Comparison of ENCODE assay signal across 22 cellular contexts in genomic region chr20:51633430-51633829, GRCh38.
"Had no signal": no experiment of that assay in that cellular context is flagged by ENCODE, and none has a peak within 500 bp of the region (broad histone marks: within the 10 kb centered on the region; RNA-seq: fewer than 3 reads in every experiment).

No MANE protein-coding gene starts in this region.

- H3K4me1 ChIP-seq: right lobe of liver had no signal

- H3K4me3 Mint-ChIP-seq: activated CD4-positive, alpha-beta T cell treated with anti-CD3 and anti-CD28 coated beads, Interleukin-2, amount 10 ng/mL, durations not matched to agents 7 days and 5 days; activated naive CD4-positive, alpha-beta T cell treated with anti-CD3 and anti-CD28 coated beads, Interleukin-2, amount 50 U/mL, for 24 hours; immature natural killer cell; memory B cell; naive B cell had no signal

- H3K4me1 Mint-ChIP-seq: memory B cell had no signal

- H3K4me3 ChIP-seq: cardiac muscle cell, esophagus muscularis mucosa, gastroesophageal sphincter, mucosa of descending colon, right lobe of liver, testis had no signal

- H3K36me3 Mint-ChIP-seq: activated naive CD4-positive, alpha-beta T cell treated with anti-CD3 and anti-CD28 coated beads, Interleukin-2, amount 50 U/mL, for 24 hours; memory B cell; naive B cell had no signal

- H3K27ac ChIP-seq: cardiac muscle cell, right lobe of liver had no signal

- H3K9me3 ChIP-seq: esophagus muscularis mucosa, gastroesophageal sphincter, mucosa of descending colon, right lobe of liver, testis had no signal

- DNase-seq: activated CD4-positive, alpha-beta T cell treated with anti-CD3 and anti-CD28 coated beads, Interleukin-2, amount 10 ng/mL, durations not matched to agents 7 days and 5 days; activated CD4-positive, CD25-positive, alpha-beta regulatory T cell; activated CD8-positive, alpha-beta memory T cell treated with anti-CD3 and anti-CD28 coated beads, Interleukin-2, amount 50 U/mL, for 4 hours; activated gamma-delta T cell; activated T-cell treated with anti-CD3 and anti-CD28 coated beads, Interleukin-2, amount 50 U/mL, for 72 hours; dermis blood vessel endothelial cell; effector memory CD4-positive, alpha-beta T cell; immature natural killer cell; left ventricle myocardium superior; mucosa of descending colon; naive B cell; right lobe of liver; small intestine; stimulated activated CD4-positive, alpha-beta T cell treated with anti-CD3 and anti-CD28 coated beads, Interleukin-15, amount 100 ng/mL, for 24 hours; stimulated activated CD4-positive, alpha-beta T cell treated with anti-CD3 and anti-CD28 coated beads, Interleukin-2, amount 100 ng/mL, for 48 hours; T-helper 9 cell; testis had no signal

- H3K9me3 Mint-ChIP-seq: activated CD4-positive, alpha-beta T cell treated with anti-CD3 and anti-CD28 coated beads, Interleukin-2, amount 10 ng/mL, durations not matched to agents 7 days and 5 days; activated naive CD4-positive, alpha-beta T cell treated with anti-CD3 and anti-CD28 coated beads, Interleukin-2, amount 50 U/mL, for 24 hours; activated T-cell treated with anti-CD3 and anti-CD28 coated beads, Interleukin-2, amount 50 U/mL, for 72 hours; immature natural killer cell; memory B cell; naive B cell had no signal

- ATAC-seq: activated T-cell treated with anti-CD3 and anti-CD28 coated beads, Interleukin-2, amount 50 U/mL, for 72 hours; gastroesophageal sphincter; left ventricle myocardium superior; mucosa of descending colon; right lobe of liver had no signal

- H3K36me3 ChIP-seq: cardiac muscle cell, right lobe of liver had no signal

- H3K27me3 ChIP-seq: cardiac muscle cell, esophagus muscularis mucosa, gastroesophageal sphincter, right lobe of liver, testis had no signal

- H3K27ac Mint-ChIP-seq: activated CD4-positive, alpha-beta T cell treated with anti-CD3 and anti-CD28 coated beads, Interleukin-2, amount 10 ng/mL, durations not matched to agents 7 days and 5 days; activated naive CD4-positive, alpha-beta T cell treated with anti-CD3 and anti-CD28 coated beads, Interleukin-2, amount 50 U/mL, for 24 hours; activated T-cell treated with anti-CD3 and anti-CD28 coated beads, Interleukin-2, amount 50 U/mL, for 72 hours; memory B cell; naive B cell had no signal
